Comparison of ENCODE assay signal across 1 cellular context in genomic region chr17:27608330-27609230, GRCh38.
TF ChIP-seq lines count a peak whose summit lies in the region.

No MANE protein-coding gene starts in this region.

TF ChIP-seq in HepG2, 621 proteins besides CTCF, POLR2A, EP300 and RAD21:
- TF ChIP-seq CHD4 (IDR thresholded peaks at IDR 0.05; ENCODE audit: borderline replicate concordance, low read length) (peak; percentile 57; the same call in 1 of the 2 replicates), ZNF776 (CRISPR knock-in tag; IDR thresholded peaks at IDR 0.05) (no peak), ZNF629 (CRISPR knock-in tag; conservative IDR thresholded peaks at IDR 0.05) (peak; percentile 78), SUZ12 (IDR thresholded peaks at IDR 0.05; ENCODE audit: low read depth, low read length) (no peak), ZNF768 (CRISPR knock-in tag; IDR thresholded peaks at IDR 0.05) (peak; percentile 65; the same call in 1 of the 2 replicates), TBP (CRISPR knock-in tag; IDR thresholded peaks at IDR 0.05) (no peak)
